ENCODE assay signal across 9 cellular contexts in genomic region chr17:67258836-67259468, GRCh38. TPM values are rescaled to one million over a fixed set of nuclear protein-coding genes. Genes with fewer than 3 reads are reported as not detected.
DNase-seq lines count a peak whose midpoint lies in the region; ATAC-seq and TF ChIP-seq lines count a peak whose summit lies in the region.
"Had no signal": no experiment of that assay in that cellular context is flagged by ENCODE, and none has a peak within 500 bp of the region (broad histone marks: within the 10 kb centered on the region; RNA-seq: fewer than 3 reads in every experiment).

No MANE protein-coding gene starts in this region.

- H3K27ac ChIP-seq in right lobe of liver (peak overlapping the region; percentile 40 to 93 (median 89)), coronary artery (peak overlapping the region in 1 of 2 donors; percentile 54)

- TF ChIP-seq POLR2A in right lobe of liver (IDR thresholded peaks at IDR 0.05) = no peak

- POLR2A ChIA-PET in activated CD8-positive, alpha-beta T cell treated with anti-CD3 and anti-CD28 coated beads for 36 hours (lab: Charles Lee) = interaction anchor here (0.6 kb wide), 3 partner anchors 17 to 295 kb away, joined by 3 read pairs; no protein-coding TSS in a partner anchor

- H3K9me3 ChIP-seq in right lobe of liver = no peaks in the 10 kb centered on the region

- H3K27ac Mint-ChIP-seq in activated CD8-positive, alpha-beta T cell treated with anti-CD3 and anti-CD28 coated beads for 36 hours = peak overlapping the region; percentile 58

- TF ChIP-seq CTCF in activated CD8-positive, alpha-beta T cell treated with anti-CD3 and anti-CD28 coated beads for 36 hours (IDR thresholded peaks at IDR 0.05) = no peak
- TF ChIP-seq CTCF in right lobe of liver (IDR thresholded peaks at IDR 0.05) (no peak), coronary artery (IDR thresholded peaks at IDR 0.05) (no peak)

- WGBS in right lobe of liver (ENCODE audit: insufficient coverage, low coverage, low lambda C conversion rate, missing lambda C conversion rate) = 60% methylated on average over 10 of the region's 11 CpGs

- H3K36me3 ChIP-seq in right lobe of liver = no peaks in the 10 kb centered on the region

- no peak overlapping the region for H3K4me3 ChIP-seq in Jurkat, Clone E6-1 (ENCODE audit: low read length)
- H3K4me3 ChIP-seq in right lobe of liver (no peak overlapping the region), coronary artery (no peak overlapping the region)

- DNase-seq in AML-193 (lab: John Stamatoyannopoulos, UW) = peak; percentile 61 to 68
- DNase-seq in Jurkat, Clone E6-1 (ENCODE audit: low read depth, low spot score) = peak; percentile 32
- DNase-seq in activated CD8-positive, alpha-beta T cell treated with anti-CD3 and anti-CD28 coated beads for 36 hours = peak; percentile 65
- no peak for DNase-seq in right lobe of liver
- no peak for DNase-seq in NCI-H1048 (lab: John Stamatoyannopoulos, UW)
- no peak for DNase-seq in coronary artery (ENCODE audit: low spot score)
- no peak for DNase-seq in DMS153 (lab: John Stamatoyannopoulos, UW)
- DNase-seq in EL = no peak
- DNase-seq: NCI-H1436 treated with DMSO at 0.1 percent for 48 hours had no signal

- peaks cover 24% of the 10 kb centered on the region for H3K4me1 Mint-ChIP-seq in activated CD8-positive, alpha-beta T cell treated with anti-CD3 and anti-CD28 coated beads for 36 hours (ENCODE audit: low read depth)

- H3K27me3 ChIP-seq in right lobe of liver = no peaks in the 10 kb centered on the region

- peak; percentile 45 for ATAC-seq in activated CD8-positive, alpha-beta T cell treated with anti-CD3 and anti-CD28 coated beads for 36 hours
- ATAC-seq in right lobe of liver = peak in 2 of 4 donors; percentile 8 to 13

- no peaks in the 10 kb centered on the region for H3K27me3 Mint-ChIP-seq in activated CD8-positive, alpha-beta T cell treated with anti-CD3 and anti-CD28 coated beads for 36 hours

- peak overlapping the region; percentile 47 for H3K4me3 Mint-ChIP-seq in activated CD8-positive, alpha-beta T cell treated with anti-CD3 and anti-CD28 coated beads for 36 hours

- H3K36me3 Mint-ChIP-seq in activated CD8-positive, alpha-beta T cell treated with anti-CD3 and anti-CD28 coated beads for 36 hours (ENCODE audit: low read depth) = no peaks in the 10 kb centered on the region

- H3K9me3 Mint-ChIP-seq in activated CD8-positive, alpha-beta T cell treated with anti-CD3 and anti-CD28 coated beads for 36 hours = no peaks in the 10 kb centered on the region

- CTCF ChIA-PET in activated CD8-positive, alpha-beta T cell treated with anti-CD3 and anti-CD28 coated beads for 36 hours (lab: Charles Lee) = interaction anchor here (1.2 to 1.3 kb wide), 2 partner anchors 14 to 38 kb away, joined by 3 to 5 read pairs; no protein-coding TSS in a partner anchor

- intact Hi-C loops in activated CD8-positive, alpha-beta T cell treated with anti-CD3 and anti-CD28 coated beads for 36 hours (cut with micrococcal nuclease) = no loop called here
- intact Hi-C loops in right lobe of liver (cut with DNase I) = no loop called here

- H3K4me1 ChIP-seq in right lobe of liver = peaks cover 0 to 24% (median 8%) of the 10 kb centered on the region in 4 donors

RNA-seq across cellular contexts. Expression of gene HELZ, which starts 14.0 kb away (rescaled TPM):
- polyA plus RNA-seq in Jurkat, Clone E6-1 (2012; ENCODE audit: insufficient read depth, insufficient read length) = 7.1 TPM
- 10 to 100 TPM; 74.4 to 74.9 TPM for total RNA-seq in activated CD8-positive, alpha-beta T cell treated with anti-CD3 and anti-CD28 coated beads for 36 hours
- 10 to 100 TPM; 24.2 to 33.6 (median 30.9) TPM for total RNA-seq in right lobe of liver

Comparison
In these comparisons a context has a peak if more than half of its experiments do, and no peak if none do; other contexts are left out.
1. DNase-seq: peak in AML-193 (2 of 2), Jurkat, Clone E6-1 (single experiment) and activated CD8-positive, alpha-beta T cell treated with anti-CD3 and anti-CD28 coated beads for 36 hours (single experiment); none in right lobe of liver (0 of 3), NCI-H1048 (single experiment), coronary artery (single experiment), DMS153 (single experiment) and EL (single experiment).